ENCODE assay signal across 1 cellular context in the genomic region with DNA sequence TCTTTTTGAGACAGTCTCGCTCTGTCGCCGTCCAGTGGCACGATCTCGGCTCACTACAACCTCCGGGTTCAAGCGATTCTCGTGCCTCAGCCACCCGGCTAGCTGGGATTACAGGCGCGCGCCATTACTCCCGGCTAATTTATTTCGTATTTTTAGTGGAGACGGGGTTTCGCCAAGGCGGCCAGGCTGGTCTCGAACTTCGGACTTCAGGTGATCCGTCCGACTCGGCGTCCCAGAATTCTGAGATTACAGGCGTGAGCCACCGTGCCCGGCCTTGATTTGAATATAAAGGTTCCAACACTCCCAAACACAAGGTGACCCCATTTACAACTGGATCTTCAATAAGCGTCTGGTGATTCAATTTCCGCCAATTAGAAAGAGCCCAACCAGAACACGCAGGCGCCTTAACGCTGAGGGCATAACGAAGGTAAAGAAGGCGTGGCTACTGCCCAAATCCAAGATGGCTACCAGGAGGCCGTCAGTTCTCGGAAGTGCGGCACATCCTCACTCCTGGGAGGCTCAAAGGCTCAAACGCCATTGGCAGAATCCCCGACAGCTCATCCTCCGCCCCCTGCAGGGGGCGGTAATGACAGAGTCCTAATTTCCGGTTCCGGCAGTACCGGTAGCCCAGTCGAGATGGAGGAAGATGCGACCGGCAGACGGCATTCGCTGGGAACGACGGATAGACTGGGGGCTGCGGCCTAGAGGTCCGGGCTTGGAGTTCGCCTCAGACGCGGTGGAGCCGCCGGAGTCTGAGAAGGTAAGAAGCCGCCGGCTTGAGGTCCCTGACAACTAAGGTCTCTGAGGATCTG.
TF ChIP-seq lines count a peak whose summit lies in the region.

Gene SLC25A44, plus strand, starts transcription at position 617 of the 812 bp plus-strand sequence. CDS start 5,744 bp downstream, outside the sequence.

TF ChIP-seq in liver, 16 proteins besides CTCF, POLR2A, EP300 and RAD21 (continued from another document):
- peak; percentile 28 for TF ChIP-seq HNF4G (IDR thresholded peaks at IDR 0.05)
- TF ChIP-seq FOXA1 (IDR thresholded peaks at IDR 0.05), result no peak
- TF ChIP-seq EGR1 (IDR thresholded peaks at IDR 0.05; ENCODE audit: low read depth in 2 of 2), result peak; percentile 87 to 90
- TF ChIP-seq, protein P1, sequence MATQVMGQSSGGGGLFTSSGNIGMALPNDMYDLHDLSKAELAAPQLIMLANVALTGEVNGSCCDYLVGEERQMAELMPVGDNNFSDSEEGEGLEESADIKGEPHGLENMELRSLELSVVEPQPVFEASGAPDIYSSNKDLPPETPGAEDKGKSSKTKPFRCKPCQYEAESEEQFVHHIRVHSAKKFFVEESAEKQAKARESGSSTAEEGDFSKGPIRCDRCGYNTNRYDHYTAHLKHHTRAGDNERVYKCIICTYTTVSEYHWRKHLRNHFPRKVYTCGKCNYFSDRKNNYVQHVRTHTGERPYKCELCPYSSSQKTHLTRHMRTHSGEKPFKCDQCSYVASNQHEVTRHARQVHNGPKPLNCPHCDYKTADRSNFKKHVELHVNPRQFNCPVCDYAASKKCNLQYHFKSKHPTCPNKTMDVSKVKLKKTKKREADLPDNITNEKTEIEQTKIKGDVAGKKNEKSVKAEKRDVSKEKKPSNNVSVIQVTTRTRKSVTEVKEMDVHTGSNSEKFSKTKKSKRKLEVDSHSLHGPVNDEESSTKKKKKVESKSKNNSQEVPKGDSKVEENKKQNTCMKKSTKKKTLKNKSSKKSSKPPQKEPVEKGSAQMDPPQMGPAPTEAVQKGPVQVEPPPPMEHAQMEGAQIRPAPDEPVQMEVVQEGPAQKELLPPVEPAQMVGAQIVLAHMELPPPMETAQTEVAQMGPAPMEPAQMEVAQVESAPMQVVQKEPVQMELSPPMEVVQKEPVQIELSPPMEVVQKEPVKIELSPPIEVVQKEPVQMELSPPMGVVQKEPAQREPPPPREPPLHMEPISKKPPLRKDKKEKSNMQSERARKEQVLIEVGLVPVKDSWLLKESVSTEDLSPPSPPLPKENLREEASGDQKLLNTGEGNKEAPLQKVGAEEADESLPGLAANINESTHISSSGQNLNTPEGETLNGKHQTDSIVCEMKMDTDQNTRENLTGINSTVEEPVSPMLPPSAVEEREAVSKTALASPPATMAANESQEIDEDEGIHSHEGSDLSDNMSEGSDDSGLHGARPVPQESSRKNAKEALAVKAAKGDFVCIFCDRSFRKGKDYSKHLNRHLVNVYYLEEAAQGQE (IDR thresholded peaks at IDR 0.05), result peak; percentile 52
- TF ChIP-seq YY1 (IDR thresholded peaks at IDR 0.05), result peak; percentile 100
- peak; percentile 71 for TF ChIP-seq ATF3 (IDR thresholded peaks at IDR 0.05)
- TF ChIP-seq GABPA (IDR thresholded peaks at IDR 0.05 in 1 of 2, conservative IDR thresholded peaks at IDR 0.05 in 1 of 2), result peak; percentile 95 to 99
- peak; percentile 40 to 74 for TF ChIP-seq HNF4A (conservative IDR thresholded peaks at IDR 0.05)
- TF ChIP-seq, protein P2, sequence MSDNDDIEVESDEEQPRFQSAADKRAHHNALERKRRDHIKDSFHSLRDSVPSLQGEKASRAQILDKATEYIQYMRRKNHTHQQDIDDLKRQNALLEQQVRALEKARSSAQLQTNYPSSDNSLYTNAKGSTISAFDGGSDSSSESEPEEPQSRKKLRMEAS (IDR thresholded peaks at IDR 0.05), result peak; percentile 76
- TF ChIP-seq JUND (IDR thresholded peaks at IDR 0.05), result peak; percentile 61 to 92
